In the genomic region with DNA sequence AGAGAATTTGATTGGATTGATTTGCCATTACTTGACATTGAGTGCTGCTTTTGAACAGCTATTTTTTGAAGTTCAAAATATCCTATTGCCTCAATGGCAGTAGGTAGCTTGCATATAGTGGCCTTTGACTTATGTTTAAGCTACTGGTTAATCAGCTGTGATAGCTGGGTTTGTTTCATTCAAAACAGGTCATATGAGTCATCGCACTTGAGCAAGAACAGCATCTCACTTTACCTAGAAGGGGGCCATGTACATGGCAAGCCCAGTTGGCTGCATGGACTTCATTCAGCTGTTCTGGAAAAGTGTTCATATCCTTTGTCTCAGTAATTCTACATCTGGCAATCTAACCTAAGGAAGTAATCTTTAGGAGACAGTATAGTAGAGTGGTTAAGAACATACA, we compare ENCODE assay signal across 16 cellular contexts. TPM values are rescaled to one million over a fixed set of nuclear protein-coding genes. Genes with fewer than 3 reads are reported as not detected.
A peak's percentile ranks its signal among the peaks of the same experiment; 100 is the strongest.
DNase-seq lines count a peak whose midpoint lies in the region; ATAC-seq and TF ChIP-seq lines count a peak whose summit lies in the region.
"Had no signal": no experiment of that assay in that cellular context is flagged by ENCODE, and none has a peak within 500 bp of the region (broad histone marks: within the 10 kb centered on the region; RNA-seq: fewer than 3 reads in every experiment).

No MANE protein-coding gene starts in this region.

- H4K5ac ChIP-seq in IMR-90 (ENCODE audit: low read depth, low read length) = no peak overlapping the region

- H3K9me3 ChIP-seq in IMR-90 (ENCODE audit: control insufficient read depth, insufficient read depth, low read length) = no peaks in the 10 kb centered on the region
- H3K9me3 ChIP-seq in aorta (ENCODE audit: control insufficient read depth, low read length) = no peaks in the 10 kb centered on the region

- TF ChIP-seq POLR2A in IMR-90 (IDR thresholded peaks at IDR 0.05; ENCODE audit: low read depth, low read length) = no peak

- no peaks in the 10 kb centered on the region for H3K9me3 Mint-ChIP-seq in activated CD4-positive, alpha-beta T cell treated with anti-CD3 and anti-CD28 coated beads for 36 hours (ENCODE audit: low read depth)
- no peaks in the 10 kb centered on the region for H3K9me3 Mint-ChIP-seq in activated CD4-positive, alpha-beta T cell treated with anti-CD3 and anti-CD28 coated beads, Interleukin-2, amount 10 ng/mL, durations not matched to agents 7 days and 5 days
- H3K9me3 Mint-ChIP-seq in CD14-positive monocyte = peaks cover 0 to 1% (median 0%) of the 10 kb centered on the region in 7 donors
- H3K9me3 Mint-ChIP-seq: CD4-positive, alpha-beta memory T cell had no signal

- TF ChIP-seq CTCF in IMR-90 (conservative IDR thresholded peaks at IDR 0.05; ENCODE audit: low read depth, low read length) (no peak), kidney epithelial cell (IDR thresholded peaks at IDR 0.05; ENCODE audit: insufficient read depth, low read length, poor library complexity, severe bottlenecking) (no peak), CD14-positive monocyte (IDR thresholded peaks at IDR 0.05) (no peak)

- POLR2A ChIA-PET in activated CD4-positive, alpha-beta T cell treated with anti-CD3 and anti-CD28 coated beads for 36 hours (lab: Charles Lee) = interaction anchor here (0.5 to 0.7 kb wide), 4 partner anchors 28 to 254 kb away, joined by 3 to 14 read pairs (median 6); no protein-coding TSS in a partner anchor
- POLR2A ChIA-PET in activated CD4-positive, alpha-beta T cell treated with anti-CD3 and anti-CD28 coated beads, Interleukin-2, amount 10 ng/mL, durations not matched to agents 7 days and 5 days (lab: Charles Lee) = interaction anchor here (0.6 kb wide), 2 partner anchors 27 to 68 kb away, joined by 4 read pairs; no protein-coding TSS in a partner anchor
- POLR2A ChIA-PET in IMR-90 (lab: Charles Lee; ENCODE audit: unreplicated experiment) = interaction anchor here (1.1 kb wide), 1 partner anchor 25 kb away, joined by 3 read pairs; no protein-coding TSS in a partner anchor

- no peak overlapping the region for H3K4ac ChIP-seq in IMR-90 (ENCODE audit: low read depth, low read length)

- no peaks in the 10 kb centered on the region for H3K79me1 ChIP-seq in IMR-90 (ENCODE audit: low read depth in 1 of 2, low read length in 2 of 2)

- no peak overlapping the region for H2BK120ac ChIP-seq in IMR-90 (ENCODE audit: low read depth, low read length)

- BruUV-seq in IMR-90 (replicated peaks; lab: Mats Ljungman, UMichigan) = no TSS peak

- H3K56ac ChIP-seq in IMR-90 (ENCODE audit: extremely low read depth, insufficient read depth, low read length) = no peak overlapping the region

- in situ Hi-C loops in IMR-90 (cut with MboI; ENCODE audit: low sequenced_read_pairs) = no loop called here

- H3K36me3 Mint-ChIP-seq in activated CD4-positive, alpha-beta T cell treated with anti-CD3 and anti-CD28 coated beads for 36 hours (ENCODE audit: low read depth) = no peaks in the 10 kb centered on the region
- no peaks in the 10 kb centered on the region for H3K36me3 Mint-ChIP-seq in activated CD4-positive, alpha-beta T cell treated with anti-CD3 and anti-CD28 coated beads, Interleukin-2, amount 10 ng/mL, durations not matched to agents 7 days and 5 days (ENCODE audit: low read depth)
- no peaks in the 10 kb centered on the region for H3K36me3 Mint-ChIP-seq in CD14-positive monocyte
- H3K36me3 Mint-ChIP-seq: CD4-positive, alpha-beta memory T cell had no signal

- H3K27ac Mint-ChIP-seq in activated CD4-positive, alpha-beta T cell treated with anti-CD3 and anti-CD28 coated beads for 36 hours = no peak overlapping the region
- H3K27ac Mint-ChIP-seq in activated CD4-positive, alpha-beta T cell treated with anti-CD3 and anti-CD28 coated beads, Interleukin-2, amount 10 ng/mL, durations not matched to agents 7 days and 5 days = no peak overlapping the region
- no peak overlapping the region for H3K27ac Mint-ChIP-seq in CD14-positive monocyte
- H3K27ac Mint-ChIP-seq: CD4-positive, alpha-beta memory T cell had no signal

- no peak overlapping the region for H4K91ac ChIP-seq in IMR-90 (ENCODE audit: insufficient read depth, low read depth, low read length)

- H2AK9ac ChIP-seq in IMR-90 (replicated peaks; ENCODE audit: low read depth, low read length, poor library complexity) = no peak overlapping the region

- H3K36me3 ChIP-seq in IMR-90 (ENCODE audit: control insufficient read depth, insufficient read depth, low read length) (no peaks in the 10 kb centered on the region), kidney epithelial cell (ENCODE audit: control insufficient read depth, insufficient read depth, low read length) (no peaks in the 10 kb centered on the region), aorta (ENCODE audit: control insufficient read depth in 1 of 2, insufficient read depth in 2 of 2, low read length in 1 of 2) (no peaks in the 10 kb centered on the region)

- peak; percentile 39 for DNase-seq in activated CD4-positive, alpha-beta T cell treated with anti-CD3 and anti-CD28 coated beads for 36 hours
- no peak for DNase-seq in activated CD4-positive, alpha-beta T cell treated with anti-CD3 and anti-CD28 coated beads, Interleukin-2, amount 10 ng/mL, durations not matched to agents 7 days and 5 days
- DNase-seq in IMR-90 (peak; percentile 62), amniotic epithelial cell (ENCODE audit: low read depth) (peak; percentile 82), kidney epithelial cell (ENCODE audit: low read depth) (peak; percentile 34), aorta (no peak), NCI-H1417 (lab: John Stamatoyannopoulos, UW) (no peak), CD14-positive monocyte (ENCODE audit: low spot score) (no peak)
- DNase-seq: activated CD8-positive, alpha-beta memory T cell treated with anti-CD3 and anti-CD28 coated beads, Interleukin-2, amount 50 U/mL, for 4 hours; CD4-positive, alpha-beta memory T cell; KG1; left colon; NCI-H187; NCI-H524; SW 1271 had no signal

- H3K14ac ChIP-seq in IMR-90 (replicated peaks; ENCODE audit: low read depth, low read length) = no peak overlapping the region

- no peak overlapping the region for H2BK5ac ChIP-seq in IMR-90 (ENCODE audit: low read depth, low read length, poor library complexity, severe bottlenecking)

- no peak for TF ChIP-seq RAD21 in IMR-90 (IDR thresholded peaks at IDR 0.05; ENCODE audit: low read length)

- CTCF ChIA-PET in activated CD4-positive, alpha-beta T cell treated with anti-CD3 and anti-CD28 coated beads for 36 hours (lab: Charles Lee) = interaction anchor here (0.8 to 2.2 kb wide), 9 partner anchors 10 to 122 kb away, joined by 3 to 9 read pairs (median 4); no protein-coding TSS in a partner anchor
- CTCF ChIA-PET in activated CD4-positive, alpha-beta T cell treated with anti-CD3 and anti-CD28 coated beads, Interleukin-2, amount 10 ng/mL, durations not matched to agents 7 days and 5 days (lab: Charles Lee) = interaction anchor here (1.0 to 1.7 kb wide), 4 partner anchors 11 to 122 kb away, joined by 3 to 4 read pairs (median 3); no protein-coding TSS in a partner anchor
- CTCF ChIA-PET in IMR-90 (lab: Yijun Ruan, JAX) = interaction anchor here (0.9 kb wide), 1 partner anchor 22 kb away, joined by 3 read pairs; no protein-coding TSS in a partner anchor

- H4K8ac ChIP-seq in IMR-90 (ENCODE audit: low read depth in 2 of 2, low read length in 2 of 2) = no peak overlapping the region

- H3K27me3 Mint-ChIP-seq in activated CD4-positive, alpha-beta T cell treated with anti-CD3 and anti-CD28 coated beads for 36 hours = no peaks in the 10 kb centered on the region
- no peaks in the 10 kb centered on the region for H3K27me3 Mint-ChIP-seq in activated CD4-positive, alpha-beta T cell treated with anti-CD3 and anti-CD28 coated beads, Interleukin-2, amount 10 ng/mL, durations not matched to agents 7 days and 5 days
- peaks cover 0 to 2% (median 2%) of the 10 kb centered on the region in 3 donors for H3K27me3 Mint-ChIP-seq in CD14-positive monocyte (ENCODE audit: low read depth in 3 of 3)
- H3K27me3 Mint-ChIP-seq: CD4-positive, alpha-beta memory T cell had no signal

- H3K23ac ChIP-seq in IMR-90 (ENCODE audit: low read depth, low read length) = no peak overlapping the region

- H2BK20ac ChIP-seq in IMR-90 (ENCODE audit: low read depth, low read length) = no peak overlapping the region

- H3K4me1 ChIP-seq in IMR-90 (ENCODE audit: control insufficient read depth, insufficient read depth, low read length) = peaks cover 2% of the 10 kb centered on the region; the same call in 1 of the 2 replicates
- H3K4me1 ChIP-seq in aorta (ENCODE audit: control insufficient read depth in 1 of 2, insufficient read depth in 2 of 2, low read length in 2 of 2) = no peaks in the 10 kb centered on the region

- no peak overlapping the region for H3K18ac ChIP-seq in IMR-90 (ENCODE audit: low read depth, low read length)

- intact Hi-C loops in activated CD4-positive, alpha-beta T cell treated with anti-CD3 and anti-CD28 coated beads for 36 hours (cut with DNase I, micrococcal nuclease) = no loop called here
- intact Hi-C loops in IMR-90 (cut with micrococcal nuclease) (no loop called here), aorta (cut with DNase I) (no loop called here), CD14-positive monocyte (cut with micrococcal nuclease) (no loop called here)

- H2BK15ac ChIP-seq in IMR-90 (ENCODE audit: low read depth, low read length) = no peak overlapping the region

- H3K27ac ChIP-seq in IMR-90 (ENCODE audit: insufficient read depth, low read length) (no peak overlapping the region), aorta (ENCODE audit: low read depth in 1 of 2, low read length in 2 of 2) (no peak overlapping the region)
- H3K27ac ChIP-seq: VCaP had no signal

- dilution Hi-C loops in IMR-90 (cut with HindIII; ENCODE audit: low sequenced_read_pairs, unreplicated experiment) = no loop called here

- no peak overlapping the region for H3K4me3 Mint-ChIP-seq in activated CD4-positive, alpha-beta T cell treated with anti-CD3 and anti-CD28 coated beads for 36 hours
- H3K4me3 Mint-ChIP-seq in activated CD4-positive, alpha-beta T cell treated with anti-CD3 and anti-CD28 coated beads, Interleukin-2, amount 10 ng/mL, durations not matched to agents 7 days and 5 days = no peak overlapping the region
- no peak overlapping the region for H3K4me3 Mint-ChIP-seq in CD14-positive monocyte
- H3K4me3 Mint-ChIP-seq: CD4-positive, alpha-beta memory T cell had no signal

- H2AFZ ChIP-seq in IMR-90 (replicated peaks; ENCODE audit: low read length, poor library complexity) = no peak overlapping the region

- H3K27me3 ChIP-seq in IMR-90 (ENCODE audit: control insufficient read depth, insufficient read depth, low read length) = peaks cover 2% of the 10 kb centered on the region
- H3K27me3 ChIP-seq in kidney epithelial cell (ENCODE audit: control insufficient read depth, insufficient read depth, low read length) = no peaks in the 10 kb centered on the region
- H3K27me3 ChIP-seq in aorta (ENCODE audit: control insufficient read depth in 1 of 2, insufficient read depth in 2 of 2, low read length in 1 of 2) = no peaks in the 10 kb centered on the region

- ATAC-seq in activated CD4-positive, alpha-beta T cell treated with anti-CD3 and anti-CD28 coated beads for 36 hours = peak; percentile 96
- ATAC-seq in IMR-90 (ENCODE audit: low read depth) (peak; percentile 48), aorta (ENCODE audit: low FRiP score) (no peak)
- ATAC-seq: left colon had no signal

- H3K9ac ChIP-seq in IMR-90 (ENCODE audit: low read depth, low read length) = no peak overlapping the region

- no peak overlapping the region for H3K4me2 ChIP-seq in IMR-90 (ENCODE audit: low read depth, low read length)

- H3K9me1 ChIP-seq in IMR-90 (ENCODE audit: insufficient read depth, low read length) = peaks cover 3% of the 10 kb centered on the region; the same call in 1 of the 2 replicates

- no peaks in the 10 kb centered on the region for H4K20me1 ChIP-seq in IMR-90 (ENCODE audit: insufficient read depth, low read length)

- WGBS in IMR-90 (ENCODE audit: extremely low coverage in 2 of 2, insufficient read length in 1 of 2), 2 experiments = no CpG with 5 or more reads among the region's 1 CpG
- 95 to 96% methylated on average over 1 of the region's 1 CpG for WGBS in aorta, 2 donors

- no peak overlapping the region for H2AK5ac ChIP-seq in IMR-90 (ENCODE audit: low read depth, low read length)

- H3K4me3 ChIP-seq in IMR-90 (ENCODE audit: insufficient read depth, low read depth, low read length) = no peak overlapping the region
- no peak overlapping the region for H3K4me3 ChIP-seq in kidney epithelial cell (ENCODE audit: low read depth, low read length)
- no peak overlapping the region for H3K4me3 ChIP-seq in aorta (ENCODE audit: low read length in 2 of 2)

- peaks cover 10% of the 10 kb centered on the region for H3K4me1 Mint-ChIP-seq in activated CD4-positive, alpha-beta T cell treated with anti-CD3 and anti-CD28 coated beads for 36 hours
- H3K4me1 Mint-ChIP-seq in activated CD4-positive, alpha-beta T cell treated with anti-CD3 and anti-CD28 coated beads, Interleukin-2, amount 10 ng/mL, durations not matched to agents 7 days and 5 days = peaks cover 2% of the 10 kb centered on the region
- H3K4me1 Mint-ChIP-seq in CD14-positive monocyte = peaks cover 1% of the 10 kb centered on the region

RNA-seq across cellular contexts. Expression of gene ARID1A, which starts 29.0 kb away (rescaled TPM):
- 100 to 1,000 TPM in 1 of 2 experiments, 10 to 100 TPM in 1; 73.1 to 112 TPM for total RNA-seq in activated CD4-positive, alpha-beta T cell treated with anti-CD3 and anti-CD28 coated beads for 36 hours
- 100 to 1,000 TPM; 120 TPM for total RNA-seq in activated CD4-positive, alpha-beta T cell treated with anti-CD3 and anti-CD28 coated beads, Interleukin-2, amount 10 ng/mL, durations not matched to agents 7 days and 5 days
- 14.0 and 16.7 TPM in 2 replicates for total RNA-seq in IMR-90 (2012; rRNA removed)
- 39.4 and 40.7 TPM in 2 replicates for polyA plus RNA-seq in IMR-90 (2012; rRNA removed)
- 21.1 and 38.8 TPM in 2 replicates for polyA plus RNA-seq in IMR-90 (2012; cell fraction: cytosol; rRNA removed)
- 89.6 and 144 TPM in 2 replicates for polyA plus RNA-seq in IMR-90 (2012; cell fraction: nucleus; rRNA removed; ENCODE audit: low replicate concordance)
- 43.7 and 63.1 TPM in 2 replicates for total RNA-seq in kidney epithelial cell
- 10 to 100 TPM; 55.9 to 72.3 TPM for total RNA-seq in aorta
- polyA plus RNA-seq in aorta = 10 to 100 TPM in 1 of 2 donors, 1 to 10 TPM in 1; 6.5 to 13.7 TPM
- polyA plus RNA-seq in CD14-positive monocyte = 1 to 10 TPM; 6.6 to 9.5 TPM

Comparison
In these comparisons a context has a peak if more than half of its experiments do, and no peak if none do; other contexts are left out.
1. DNase-seq: peak in activated CD4-positive, alpha-beta T cell treated with anti-CD3 and anti-CD28 coated beads for 36 hours (single experiment), IMR-90 (single experiment), amniotic epithelial cell (single experiment) and kidney epithelial cell (single experiment); none in activated CD4-positive, alpha-beta T cell treated with anti-CD3 and anti-CD28 coated beads, Interleukin-2, amount 10 ng/mL, durations not matched to agents 7 days and 5 days (single experiment), aorta (0 of 2), NCI-H1417 (0 of 3) and CD14-positive monocyte (single experiment).